In the genomic region with DNA sequence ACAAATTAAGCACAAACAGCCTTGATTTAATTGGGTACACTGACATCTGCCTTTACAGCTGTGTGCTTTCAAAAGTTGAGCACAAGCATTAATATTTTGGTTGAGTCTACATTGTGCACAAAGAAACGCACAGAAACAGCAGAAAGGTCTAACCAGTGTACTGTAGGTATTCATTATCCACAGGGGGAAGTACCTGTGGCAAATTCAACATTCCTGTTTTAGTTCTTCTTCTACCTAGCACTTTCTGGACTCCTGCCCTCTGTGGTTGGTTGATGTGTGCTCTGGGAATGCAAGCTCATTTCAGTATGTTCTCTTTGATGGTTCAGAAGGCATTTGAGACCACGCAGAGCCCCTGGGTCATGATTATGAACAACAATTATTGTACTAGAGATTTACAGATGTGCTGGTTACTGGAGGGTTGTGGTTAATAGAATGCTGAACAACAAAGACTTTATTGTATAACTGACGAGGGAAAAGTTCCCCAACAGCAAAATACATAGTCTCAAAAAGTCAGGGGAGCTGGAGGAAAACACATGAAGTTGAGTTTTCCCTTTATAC, we compare ENCODE assay signal across 22 cellular contexts. TPM values are rescaled to one million over a fixed set of nuclear protein-coding genes. Genes with fewer than 3 reads are reported as not detected.
"Had no signal": no experiment of that assay in that cellular context is flagged by ENCODE, and none has a peak within 500 bp of the region (broad histone marks: within the 10 kb centered on the region; RNA-seq: fewer than 3 reads in every experiment).

No MANE protein-coding gene starts in this region.

- DNase-seq: activated CD4-positive, alpha-beta T cell treated with anti-CD3 and anti-CD28 coated beads, Interleukin-2, amount 50 U/mL, for 4 hours; activated effector memory CD4-positive, alpha-beta T cell treated with anti-CD3 and anti-CD28 coated beads, Interleukin-2, amount 50 U/mL, for 16 hours; activated naive CD4-positive, alpha-beta T cell treated with anti-CD3 and anti-CD28 coated beads, Interleukin-2, amount 50 U/mL, for 16 hours; activated T-cell treated with anti-CD3 and anti-CD28 coated beads, Interleukin-2, amount 50 U/mL, for 72 hours; effector memory CD8-positive, alpha-beta T cell; hippocampal formation; left lung; mucosa of descending colon; naive B cell; ovary; right lobe of liver; stimulated activated CD4-positive, alpha-beta T cell treated with anti-CD3 and anti-CD28 coated beads, Interleukin-4, amount 100 ng/mL, for 4 hours; SW 1271; thyroid gland had no signal

- H3K27me3 ChIP-seq: ascending aorta, left lung, ovary, right lobe of liver, thyroid gland had no signal

- H3K4me3 ChIP-seq: ascending aorta, left lung, mucosa of descending colon, ovary, right lobe of liver, smooth muscle cell, thyroid gland had no signal

- ATAC-seq: activated T-cell treated with anti-CD3 and anti-CD28 coated beads, Interleukin-2, amount 50 U/mL, for 72 hours; effector memory CD8-positive, alpha-beta T cell; left lung; mucosa of descending colon; right lobe of liver; stimulated activated memory B cell treated with anti-CD40 and anti-IgM and Interleukin-4, amounts not matched to agents 10 μg/mL and 1 μg/mL and 100 μg/mL, for 72 hours had no signal

- H3K27ac ChIP-seq: ascending aorta, left lung, ovary, right lobe of liver, thyroid gland had no signal

- FAIRE-seq: bronchial epithelial cell, islet of Langerhans had no signal

RNA-seq across cellular contexts. Expression of a gene that starts 26.6 kb away (rescaled TPM):
- total RNA-seq: activated CD8-positive, alpha-beta memory T cell treated with anti-CD3 and anti-CD28 coated beads for 36 hours; activated T-cell treated with anti-CD3 and anti-CD28 coated beads, Interleukin-2, amount 50 U/mL, for 72 hours; T-helper 2 cell treated with Interferon-gamma antibody and Interleukin-4, amounts not matched to agents 100 ng/mL and 5 ng/mL, for 36 hours had no signal

RNA-seq across cellular contexts. Expression of a gene that starts 40.4 kb away (rescaled TPM):
- total RNA-seq: bronchial epithelial cell, pulmonary artery endothelial cell had no signal
